In genomic region chr11:6703247-6704063, GRCh38 we compare ENCODE assay signal across 1 cellular context.
A peak's percentile ranks its signal among the peaks of the same experiment; 100 is the strongest.
TF ChIP-seq lines count a peak whose summit lies in the region.

No MANE protein-coding gene starts in this region.

TF ChIP-seq in HEK293, 187 proteins besides CTCF, POLR2A, EP300 and RAD21 (continued from another document):
- TF ChIP-seq ZNF423 (tag by site-specific recombination; IDR thresholded peaks at IDR 0.05) (no peak), ZBTB17 (tag by site-specific recombination; IDR thresholded peaks at IDR 0.05) (0 out of 2 replicates have a peak, but pooled peaks have one; percentile 20), YY1 (tag by site-specific recombination; IDR thresholded peaks at IDR 0.05) (no peak), ZNF555 (tag by site-specific recombination; conservative IDR thresholded peaks at IDR 0.05) (no peak), ZBTB6 (tag by site-specific recombination; IDR thresholded peaks at IDR 0.05) (peak; percentile 88), ZNF366 (tag by site-specific recombination; conservative IDR thresholded peaks at IDR 0.05) (peak; percentile 45; the same call in 1 of the 2 replicates)
- TF ChIP-seq, protein P1, sequence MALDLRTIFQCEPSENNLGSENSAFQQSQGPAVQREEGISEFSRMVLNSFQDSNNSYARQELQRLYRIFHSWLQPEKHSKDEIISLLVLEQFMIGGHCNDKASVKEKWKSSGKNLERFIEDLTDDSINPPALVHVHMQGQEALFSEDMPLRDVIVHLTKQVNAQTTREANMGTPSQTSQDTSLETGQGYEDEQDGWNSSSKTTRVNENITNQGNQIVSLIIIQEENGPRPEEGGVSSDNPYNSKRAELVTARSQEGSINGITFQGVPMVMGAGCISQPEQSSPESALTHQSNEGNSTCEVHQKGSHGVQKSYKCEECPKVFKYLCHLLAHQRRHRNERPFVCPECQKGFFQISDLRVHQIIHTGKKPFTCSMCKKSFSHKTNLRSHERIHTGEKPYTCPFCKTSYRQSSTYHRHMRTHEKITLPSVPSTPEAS (tag by site-specific recombination; IDR thresholded peaks at IDR 0.05), result no peak
TF ChIP-seq in HEK293: peak in this region for 4.
